ENCODE assay signal across 1 cellular context in genomic region chr1:3186526-3186921, GRCh38.
TF ChIP-seq lines count a peak whose summit lies in the region.

No MANE protein-coding gene starts in this region.

TF ChIP-seq in WTC11, 78 proteins besides CTCF, POLR2A, EP300 and RAD21 (continued from another document):
- TF ChIP-seq, protein P1, sequence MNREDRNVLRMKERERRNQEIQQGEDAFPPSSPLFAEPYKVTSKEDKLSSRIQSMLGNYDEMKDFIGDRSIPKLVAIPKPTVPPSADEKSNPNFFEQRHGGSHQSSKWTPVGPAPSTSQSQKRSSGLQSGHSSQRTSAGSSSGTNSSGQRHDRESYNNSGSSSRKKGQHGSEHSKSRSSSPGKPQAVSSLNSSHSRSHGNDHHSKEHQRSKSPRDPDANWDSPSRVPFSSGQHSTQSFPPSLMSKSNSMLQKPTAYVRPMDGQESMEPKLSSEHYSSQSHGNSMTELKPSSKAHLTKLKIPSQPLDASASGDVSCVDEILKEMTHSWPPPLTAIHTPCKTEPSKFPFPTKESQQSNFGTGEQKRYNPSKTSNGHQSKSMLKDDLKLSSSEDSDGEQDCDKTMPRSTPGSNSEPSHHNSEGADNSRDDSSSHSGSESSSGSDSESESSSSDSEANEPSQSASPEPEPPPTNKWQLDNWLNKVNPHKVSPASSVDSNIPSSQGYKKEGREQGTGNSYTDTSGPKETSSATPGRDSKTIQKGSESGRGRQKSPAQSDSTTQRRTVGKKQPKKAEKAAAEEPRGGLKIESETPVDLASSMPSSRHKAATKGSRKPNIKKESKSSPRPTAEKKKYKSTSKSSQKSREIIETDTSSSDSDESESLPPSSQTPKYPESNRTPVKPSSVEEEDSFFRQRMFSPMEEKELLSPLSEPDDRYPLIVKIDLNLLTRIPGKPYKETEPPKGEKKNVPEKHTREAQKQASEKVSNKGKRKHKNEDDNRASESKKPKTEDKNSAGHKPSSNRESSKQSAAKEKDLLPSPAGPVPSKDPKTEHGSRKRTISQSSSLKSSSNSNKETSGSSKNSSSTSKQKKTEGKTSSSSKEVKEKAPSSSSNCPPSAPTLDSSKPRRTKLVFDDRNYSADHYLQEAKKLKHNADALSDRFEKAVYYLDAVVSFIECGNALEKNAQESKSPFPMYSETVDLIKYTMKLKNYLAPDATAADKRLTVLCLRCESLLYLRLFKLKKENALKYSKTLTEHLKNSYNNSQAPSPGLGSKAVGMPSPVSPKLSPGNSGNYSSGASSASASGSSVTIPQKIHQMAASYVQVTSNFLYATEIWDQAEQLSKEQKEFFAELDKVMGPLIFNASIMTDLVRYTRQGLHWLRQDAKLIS (CRISPR knock-in tag; IDR thresholded peaks at IDR 0.05; ENCODE audit: borderline replicate concordance), result no peak
- TF ChIP-seq JUN (CRISPR knock-in tag; IDR thresholded peaks at IDR 0.05) (no peak), RORB (CRISPR knock-in tag; IDR thresholded peaks at IDR 0.05) (no peak), ZNF138 (CRISPR knock-in tag; conservative IDR thresholded peaks at IDR 0.05) (no peak), ZBTB43 (CRISPR knock-in tag; IDR thresholded peaks at IDR 0.05) (no peak), ZNF423 (CRISPR knock-in tag; IDR thresholded peaks at IDR 0.05) (no peak), FOXP1 (CRISPR knock-in tag; IDR thresholded peaks at IDR 0.05; ENCODE audit: borderline replicate concordance) (no peak)
- TF ChIP-seq, protein P2, sequence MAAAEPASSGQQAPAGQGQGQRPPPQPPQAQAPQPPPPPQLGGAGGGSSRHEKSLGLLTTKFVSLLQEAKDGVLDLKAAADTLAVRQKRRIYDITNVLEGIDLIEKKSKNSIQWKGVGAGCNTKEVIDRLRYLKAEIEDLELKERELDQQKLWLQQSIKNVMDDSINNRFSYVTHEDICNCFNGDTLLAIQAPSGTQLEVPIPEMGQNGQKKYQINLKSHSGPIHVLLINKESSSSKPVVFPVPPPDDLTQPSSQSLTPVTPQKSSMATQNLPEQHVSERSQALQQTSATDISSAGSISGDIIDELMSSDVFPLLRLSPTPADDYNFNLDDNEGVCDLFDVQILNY (CRISPR knock-in tag; IDR thresholded peaks at IDR 0.05), result no peak
